ENCODE assay signal across 21 cellular contexts in the genomic region with DNA sequence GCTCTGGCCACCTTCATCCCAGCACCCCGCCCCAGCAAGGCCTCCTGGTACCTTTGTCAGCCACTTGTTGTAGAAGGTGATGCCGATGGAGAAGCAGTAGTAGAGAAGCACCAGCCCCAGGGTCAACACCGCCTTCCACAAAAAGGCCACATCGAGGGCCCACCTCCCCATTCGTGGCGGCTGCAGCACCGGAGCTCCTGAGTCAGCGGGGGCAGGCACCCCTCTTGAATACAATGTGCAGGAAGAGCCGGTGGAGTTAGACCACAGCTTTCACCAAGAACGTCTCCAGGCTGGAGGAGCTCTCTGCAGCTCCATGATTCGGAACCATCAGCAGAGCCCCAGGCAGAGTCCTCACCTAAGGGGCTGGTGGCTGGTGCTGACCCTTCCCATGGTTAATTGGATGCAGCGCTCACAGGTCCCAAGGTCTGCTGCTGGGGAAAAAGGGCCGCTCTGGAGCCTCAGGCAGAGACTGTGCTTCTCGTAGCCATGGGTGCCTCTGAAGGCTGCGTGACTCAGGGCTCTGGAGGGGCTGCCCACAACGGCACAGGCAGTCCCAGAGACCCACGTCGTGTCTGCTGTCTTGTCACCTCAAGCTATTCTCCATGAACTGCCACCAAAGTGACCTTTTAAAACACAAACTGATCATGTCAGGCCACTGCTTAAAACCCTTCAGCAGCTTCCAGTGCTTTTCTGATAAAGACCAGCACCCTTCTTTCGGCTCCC. TPM values are rescaled to one million over a fixed set of nuclear protein-coding genes. Genes with fewer than 3 reads are reported as not detected.
DNase-seq lines count a peak whose midpoint lies in the region; ATAC-seq, FAIRE-seq and TF ChIP-seq lines count a peak whose summit lies in the region.
"Had no signal": no experiment of that assay in that cellular context is flagged by ENCODE, and none has a peak within 500 bp of the region (broad histone marks: within the 10 kb centered on the region; RNA-seq: fewer than 3 reads in every experiment).

No MANE protein-coding gene starts in this region.

- TF ChIP-seq CTCF in HepG2 (CRISPR knock-in tag; IDR thresholded peaks at IDR 0.05), result no peak
- no peak for TF ChIP-seq CTCF in right lobe of liver (IDR thresholded peaks at IDR 0.05)
- TF ChIP-seq CTCF in activated B cell treated with CpG ODN at 0.5 μM for 24 hours (IDR thresholded peaks at IDR 0.05), result no peak

- peaks cover 36% of the 10 kb centered on the region for H3K4me1 ChIP-seq in HepG2 (ENCODE audit: insufficient read depth, low read length)
- peaks cover 0 to 30% (median 10%) of the 10 kb centered on the region in 4 donors for H3K4me1 ChIP-seq in right lobe of liver
- H3K4me1 ChIP-seq in right cardiac atrium (ENCODE audit: control insufficient read depth, insufficient read depth, low read length), result peaks cover 18% of the 10 kb centered on the region
- peaks cover 15 to 66% (median 61%) of the 10 kb centered on the region in 5 donors for H3K4me1 ChIP-seq in subcutaneous abdominal adipose tissue (ENCODE audit: control insufficient read depth in 5 of 5, insufficient read depth in 5 of 5, low read length in 5 of 5)
- H3K4me1 ChIP-seq: foreskin keratinocyte had no signal

- H3K4me3 ChIP-seq in HepG2 (replicated peaks in 1 of 3; ENCODE audit: insufficient read depth in 1 of 3, low read depth in 2 of 3, low read length in 3 of 3), result no peak overlapping the region
- no peak overlapping the region for H3K4me3 ChIP-seq in right lobe of liver
- no peak overlapping the region for H3K4me3 ChIP-seq in right cardiac atrium (ENCODE audit: low read length)
- peak overlapping the region in 1 of 5 donors; percentile 29 for H3K4me3 ChIP-seq in subcutaneous abdominal adipose tissue (ENCODE audit: low read depth in 1 of 5, low read length in 5 of 5)
- H3K4me3 ChIP-seq: lower lobe of right lung, testis had no signal

- H3K36me3 ChIP-seq in HepG2 (replicated peaks in 1 of 2; ENCODE audit: control insufficient read depth in 1 of 2, insufficient read depth in 2 of 2, low read length in 2 of 2) (peaks cover 18 to 21% of the 10 kb centered on the region in 2 experiments; a peak in 4 of 5 replicates), right lobe of liver (no peaks in the 10 kb centered on the region), subcutaneous abdominal adipose tissue (ENCODE audit: control insufficient read depth in 5 of 5, insufficient read depth in 5 of 5, low read length in 5 of 5) (peaks cover 0 to 43% (median 16%) of the 10 kb centered on the region in 5 donors)

- TF ChIP-seq EP300 in HepG2 (IDR thresholded peaks at IDR 0.05; ENCODE audit: low read depth in 2 of 2, low read length in 2 of 2) (no peak), HepG2 (CRISPR knock-in tag; IDR thresholded peaks at IDR 0.05; ENCODE audit: borderline replicate concordance) (no peak)

- peak overlapping the region; percentile 70 for H3K4me3 Mint-ChIP-seq in activated B cell treated with CpG ODN at 0.5 μM for 24 hours
- H3K4me3 Mint-ChIP-seq: nephron progenitor cell had no signal

- no peak for FAIRE-seq in HepG2 (lab: Jason Lieb, UNC)
- FAIRE-seq: D721Med, H54 had no signal

- H3K27ac ChIP-seq in HepG2 (ENCODE audit: extremely low read length, insufficient read depth, low read length) (no peak overlapping the region), right lobe of liver (no peak overlapping the region), right cardiac atrium (ENCODE audit: low read length) (peak overlapping the region; percentile 2), subcutaneous abdominal adipose tissue (ENCODE audit: low read depth, low read length) (peak overlapping the region; percentile 19), substantia nigra (ENCODE audit: low read depth, low read length, poor library complexity, severe bottlenecking) (no peak overlapping the region)
- H3K27ac ChIP-seq: foreskin keratinocyte, lower lobe of right lung had no signal

- TF ChIP-seq RAD21 in HepG2 (CRISPR knock-in tag; IDR thresholded peaks at IDR 0.05), result no peak

- H3K27me3 Mint-ChIP-seq in activated B cell treated with CpG ODN at 0.5 μM for 24 hours, result no peaks in the 10 kb centered on the region

- intact Hi-C loops in HepG2 (cut with micrococcal nuclease; ENCODE audit: unreplicated experiment), result no loop called here
- intact Hi-C loops in right lobe of liver (cut with DNase I), result loop anchor here in 1 of 2 donors (10.0 kb wide), 2 partner anchors 54 to 224 kb away; a partner anchor contains a TSS
- intact Hi-C loops in activated B cell treated with CpG ODN at 0.5 μM for 24 hours (cut with micrococcal nuclease), result loop anchor here (1.0 to 10.0 kb wide), 5 partner anchors 8 to 994 kb away; a partner anchor contains a TSS
- intact Hi-C loops in right cardiac atrium (cut with DNase I), result no loop called here

- DNase-seq in HepG2 (ENCODE audit: low spot score) (no peak), right lobe of liver (no peak), activated B cell treated with CpG ODN at 0.5 μM for 24 hours (no peak), right cardiac atrium (peak in 1 of 3 donors; percentile 41), substantia nigra (lab: John Stamatoyannopoulos, UW) (no peak), NCI-H226 (no peak)
- DNase-seq: activated CD4-positive, CD25-positive, alpha-beta regulatory T cell treated with anti-CD3 and anti-CD28 coated beads, Interleukin-2, amount 50 U/mL, for 72 hours; amniotic stem cell; foreskin keratinocyte; lower lobe of right lung; NCI-H1436; NCI-H446 treated with DMSO at 0.1 percent for 48 hours; nephron progenitor cell; retina; T-helper 9 cell; testis had no signal

- peaks cover 9% of the 10 kb centered on the region for H4K20me1 ChIP-seq in HepG2 (ENCODE audit: insufficient read depth, low read length)

- CTCF ChIA-PET in HepG2 (lab: Yijun Ruan, JAX; ENCODE audit: low intra/inter-chr PET ratio, low total read pairs), result no interaction called here
- CTCF ChIA-PET in activated B cell treated with CpG ODN at 0.5 μM for 24 hours (lab: Charles Lee), result interaction anchor here (1.1 to 2.1 kb wide), 3 partner anchors 9 to 241 kb away, joined by 3 to 14 read pairs (median 3); a partner anchor contains a TSS

- POLR2A ChIA-PET in HepG2 (lab: Yijun Ruan, JAX), result interaction anchor here (0.6 to 1.2 kb wide), 2 partner anchors 12 to 48 kb away, joined by 3 to 4 read pairs; a partner anchor contains a TSS
- POLR2A ChIA-PET in activated B cell treated with CpG ODN at 0.5 μM for 24 hours (lab: Charles Lee), result interaction anchor here (0.8 to 3.3 kb wide), 6 partner anchors 9 to 996 kb away, joined by 3 to 23 read pairs (median 4); a partner anchor contains a TSS

- H3K9me3 Mint-ChIP-seq in activated B cell treated with CpG ODN at 0.5 μM for 24 hours, result no peaks in the 10 kb centered on the region
- H3K9me3 Mint-ChIP-seq: nephron progenitor cell had no signal

- in situ Hi-C loops in HepG2 (cut with HindIII; ENCODE audit: extremely low pct_ligation_motif_present, low pct_unique_long_range_greater_than_20kb), result loop anchor here (25.0 kb wide), 1 partner anchor 571 kb away; a partner anchor contains a TSS

- H3K9me3 ChIP-seq in HepG2 (ENCODE audit: low read length) (no peaks in the 10 kb centered on the region), right lobe of liver (no peaks in the 10 kb centered on the region), right cardiac atrium (ENCODE audit: control insufficient read depth, low read length) (no peaks in the 10 kb centered on the region), subcutaneous abdominal adipose tissue (ENCODE audit: control insufficient read depth in 5 of 5, low read length in 5 of 5) (no peaks in the 10 kb centered on the region)
- H3K9me3 ChIP-seq: lower lobe of right lung, testis had no signal

- peaks cover 62% of the 10 kb centered on the region for H3K36me3 Mint-ChIP-seq in activated B cell treated with CpG ODN at 0.5 μM for 24 hours (ENCODE audit: low read depth)

- no peak overlapping the region for H3K4me2 ChIP-seq in HepG2 (ENCODE audit: low read depth, low read length)

- no peak for TF ChIP-seq POLR2A in HepG2 (IDR thresholded peaks at IDR 0.05; ENCODE audit: insufficient read depth in 1 of 2, low read depth in 2 of 2, low read length in 2 of 2)
- TF ChIP-seq POLR2A in right lobe of liver (IDR thresholded peaks at IDR 0.05), result no peak

- BruUV-seq in HepG2 (replicated peaks; lab: Mats Ljungman, UMichigan), result no TSS peak

- no peaks in the 10 kb centered on the region; a peak in 1 of 5 replicates for H3K27me3 ChIP-seq in HepG2 (ENCODE audit: control insufficient read depth in 1 of 2, insufficient read depth in 2 of 2, low read length in 2 of 2)
- H3K27me3 ChIP-seq in right lobe of liver, result no peaks in the 10 kb centered on the region
- H3K27me3 ChIP-seq in right cardiac atrium (ENCODE audit: control insufficient read depth, insufficient read depth), result no peaks in the 10 kb centered on the region
- H3K27me3 ChIP-seq in subcutaneous abdominal adipose tissue (ENCODE audit: control insufficient read depth in 5 of 5, insufficient read depth in 4 of 5, low read length in 5 of 5), result no peaks in the 10 kb centered on the region
- H3K27me3 ChIP-seq: foreskin keratinocyte, testis had no signal

- no peak overlapping the region for H2AFZ ChIP-seq in HepG2 (ENCODE audit: low read length)

- ATAC-seq in HepG2 (no peak), right lobe of liver (no peak), activated B cell treated with CpG ODN at 0.5 μM for 24 hours (ENCODE audit: low read depth) (peak; percentile 52), right cardiac atrium (no peak), GM19467 (IDR thresholded peaks at IDR 0.05; ENCODE audit: unreplicated experiment) (no peak)
- ATAC-seq: foreskin keratinocyte had no signal

- H3K79me2 ChIP-seq in HepG2 (ENCODE audit: insufficient read depth, low read length), result peaks cover 21% of the 10 kb centered on the region

- peak overlapping the region; percentile 82 for H3K27ac Mint-ChIP-seq in activated B cell treated with CpG ODN at 0.5 μM for 24 hours
- H3K27ac Mint-ChIP-seq: nephron progenitor cell had no signal

- H3K9ac ChIP-seq in HepG2 (ENCODE audit: insufficient read depth, low read depth, low read length) (no peak overlapping the region), subcutaneous abdominal adipose tissue (ENCODE audit: low read length in 5 of 5) (peak overlapping the region in 1 of 5 donors; percentile 6)

- peaks cover 71% of the 10 kb centered on the region for H3K4me1 Mint-ChIP-seq in activated B cell treated with CpG ODN at 0.5 μM for 24 hours

- WGBS in HepG2 (ENCODE audit: low lambda C conversion rate), result 98% methylated on average over 19 of the region's 19 CpGs
- WGBS in right lobe of liver (ENCODE audit: insufficient coverage, low coverage, low lambda C conversion rate, missing lambda C conversion rate), result 89% methylated on average over 3 of the region's 19 CpGs
- WGBS in right cardiac atrium, result 73% methylated on average over 19 of the region's 19 CpGs

RNA-seq across cellular contexts. Expression of a gene that starts 47.9 kb away (rescaled TPM):
- total RNA-seq in HepG2 (2016; rRNA removed; fragmentation: Illumina TruSeq; extraction: Trizol) (35.7 and 42.8 TPM in 2 replicates), right lobe of liver (10 to 100 TPM; 14.9 to 22.9 (median 17.4) TPM), activated B cell treated with CpG ODN at 0.5 μM for 24 hours (39.0 and 45.6 TPM in 2 replicates), right cardiac atrium (10 to 100 TPM; 29.0 to 40.2 (median 35.0) TPM)
- total RNA-seq in HepG2 (2016; cell fraction: cytosol; rRNA removed; fragmentation: Illumina TruSeq; extraction: Trizol; ENCODE audit: low read depth), result 13.2 and 13.6 TPM in 2 replicates
- total RNA-seq in HepG2 (2016; cell fraction: insoluble cytoplasmic fraction; rRNA removed; fragmentation: Illumina TruSeq; extraction: Trizol), result 37.9 and 41.5 TPM in 2 replicates
- 26.7 and 30.9 TPM in 2 replicates for total RNA-seq in HepG2 (2016; cell fraction: membrane; rRNA removed; fragmentation: Illumina TruSeq; extraction: Trizol)
- total RNA-seq in HepG2 (2016; cell fraction: nucleus; rRNA removed; fragmentation: Illumina TruSeq; extraction: Trizol), result 40.9 and 42.4 TPM in 2 replicates
- polyA plus RNA-seq in HepG2 (2011; rRNA removed) (30.6 and 41.5 TPM in 2 replicates), right cardiac atrium (20.7 TPM)
- polyA plus RNA-seq in HepG2 (2011; cell fraction: cytosol; rRNA removed), result 30.0 and 34.9 TPM in 2 replicates
- polyA plus RNA-seq in HepG2 (2011; cell fraction: nucleus; rRNA removed), result 50.8 and 59.8 TPM in 2 replicates
- polyA plus RNA-seq in HepG2 (2012), result 29.1 and 29.9 TPM in 2 replicates
- 3.6 and 4.5 TPM in 2 replicates for polyA plus RNA-seq in HepG2 (2016; cell fraction: cytosol; fragmentation: Illumina TruSeq; extraction: Trizol; ENCODE audit: low read depth)
- 42.7 and 43.4 TPM in 2 replicates for polyA plus RNA-seq in HepG2 (2016; cell fraction: insoluble cytoplasmic fraction; fragmentation: Illumina TruSeq; extraction: Trizol; ENCODE audit: low read depth)
- polyA plus RNA-seq in HepG2 (2016; cell fraction: membrane; fragmentation: Illumina TruSeq; extraction: Trizol; ENCODE audit: low read depth), result 9.8 and 11.9 TPM in 2 replicates
- polyA plus RNA-seq in HepG2 (2016; cell fraction: nucleus; fragmentation: Illumina TruSeq; extraction: Trizol; ENCODE audit: insufficient read depth, low read depth), result 92.2 and 100 TPM in 2 replicates
- 68.1 and 91.6 TPM in 2 replicates for polyA minus RNA-seq in HepG2 (2011; rRNA and poly(A)+ RNA removed; ENCODE audit: low replicate concordance)
- polyA minus RNA-seq in HepG2 (2011; cell fraction: cytosol; rRNA and poly(A)+ RNA removed), result 23.7 and 37.7 TPM in 2 replicates
- polyA minus RNA-seq in HepG2 (2011; cell fraction: nucleus; rRNA and poly(A)+ RNA removed), result 38.2 and 50.8 TPM in 2 replicates

RNA-seq across cellular contexts. Expression of a gene that starts 50.2 kb away (rescaled TPM):
- total RNA-seq in HepG2 (2016; rRNA removed; fragmentation: Illumina TruSeq; extraction: Trizol) (not detected in 2 replicates), right lobe of liver (not detected), activated B cell treated with CpG ODN at 0.5 μM for 24 hours (0.09 TPM in 1 of 2 replicates, not detected in the other), right cardiac atrium (1 to 10 TPM; 1.6 to 7.0 (median 4.1) TPM)
- total RNA-seq in HepG2 (2016; cell fraction: cytosol; rRNA removed; fragmentation: Illumina TruSeq; extraction: Trizol; ENCODE audit: low read depth), result not detected in 2 replicates
- total RNA-seq in HepG2 (2016; cell fraction: insoluble cytoplasmic fraction; rRNA removed; fragmentation: Illumina TruSeq; extraction: Trizol), result not detected in 2 replicates
- not detected in 2 replicates for total RNA-seq in HepG2 (2016; cell fraction: membrane; rRNA removed; fragmentation: Illumina TruSeq; extraction: Trizol)
- not detected in 2 replicates for total RNA-seq in HepG2 (2016; cell fraction: nucleus; rRNA removed; fragmentation: Illumina TruSeq; extraction: Trizol)
- polyA plus RNA-seq in HepG2 (2011; rRNA removed) (not detected in 2 replicates), right cardiac atrium (4.0 TPM)
- polyA plus RNA-seq in HepG2 (2011; cell fraction: cytosol; rRNA removed), result not detected in 2 replicates
- polyA plus RNA-seq in HepG2 (2011; cell fraction: nucleus; rRNA removed), result 0.10 TPM in 1 of 2 replicates, not detected in the other
- not detected in 2 replicates for polyA plus RNA-seq in HepG2 (2012)
- not detected in 2 replicates for polyA plus RNA-seq in HepG2 (2016; cell fraction: cytosol; fragmentation: Illumina TruSeq; extraction: Trizol; ENCODE audit: low read depth)
- not detected in 2 replicates for polyA plus RNA-seq in HepG2 (2016; cell fraction: insoluble cytoplasmic fraction; fragmentation: Illumina TruSeq; extraction: Trizol; ENCODE audit: low read depth)
- not detected in 2 replicates for polyA plus RNA-seq in HepG2 (2016; cell fraction: membrane; fragmentation: Illumina TruSeq; extraction: Trizol; ENCODE audit: low read depth)
- not detected in 2 replicates for polyA plus RNA-seq in HepG2 (2016; cell fraction: nucleus; fragmentation: Illumina TruSeq; extraction: Trizol; ENCODE audit: insufficient read depth, low read depth)
- 0.04 TPM in 1 of 2 replicates, not detected in the other for polyA minus RNA-seq in HepG2 (2011; rRNA and poly(A)+ RNA removed; ENCODE audit: low replicate concordance)
- polyA minus RNA-seq in HepG2 (2011; cell fraction: cytosol; rRNA and poly(A)+ RNA removed), result not detected in 2 replicates
- not detected in 2 replicates for polyA minus RNA-seq in HepG2 (2011; cell fraction: nucleus; rRNA and poly(A)+ RNA removed)
- total RNA-seq: foreskin keratinocyte, SK-MEL-5 had no signal
- polyA plus RNA-seq: foreskin keratinocyte had no signal

Comparison
In these comparisons a context has a peak if more than half of its experiments do, and no peak if none do; other contexts are left out.
1. H3K27ac ChIP-seq: peak in right cardiac atrium (single experiment) and subcutaneous abdominal adipose tissue (single experiment); none in HepG2 (single experiment), right lobe of liver (0 of 3) and substantia nigra (single experiment).